16 cellular contexts compared by ENCODE assay signal in the genomic region with DNA sequence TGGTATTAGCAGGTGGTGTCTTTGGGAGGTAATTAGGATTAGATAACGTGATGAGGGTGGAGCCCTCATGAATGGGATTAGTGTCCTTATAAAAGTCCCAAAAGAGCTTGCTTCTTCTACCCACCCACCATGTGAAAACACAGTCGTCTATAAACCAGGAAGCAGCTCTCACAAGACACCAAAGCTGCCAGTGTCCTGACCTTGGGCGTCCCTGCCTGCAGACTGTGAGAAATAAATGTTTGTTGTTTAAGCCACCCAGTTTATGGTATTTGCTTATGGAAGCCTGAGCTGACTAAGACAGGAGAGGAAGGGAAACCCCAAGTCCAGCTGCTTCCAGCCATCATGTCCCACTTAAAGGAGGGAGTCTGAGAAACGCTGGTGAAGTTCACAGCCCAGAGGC. TPM values are rescaled to one million over a fixed set of nuclear protein-coding genes. Genes with fewer than 3 reads are reported as not detected.
DNase-seq lines count a peak whose midpoint lies in the region; ATAC-seq, FAIRE-seq and TF ChIP-seq lines count a peak whose summit lies in the region.
"Had no signal": no experiment of that assay in that cellular context is flagged by ENCODE, and none has a peak within 500 bp of the region (broad histone marks: within the 10 kb centered on the region; RNA-seq: fewer than 3 reads in every experiment).

No MANE protein-coding gene starts in this region.

- H3K27me3 ChIP-seq in endothelial cell of umbilical vein (ENCODE audit: control insufficient read depth in 2 of 2, insufficient read depth in 2 of 2, low read length in 2 of 2), result no peaks in the 10 kb centered on the region
- H3K27me3 ChIP-seq: uterus had no signal

- H3K4me1 ChIP-seq in endothelial cell of umbilical vein (ENCODE audit: control insufficient read depth, extremely low read depth, insufficient read depth, low read length), result no peaks in the 10 kb centered on the region
- H3K4me1 ChIP-seq: prostate gland, uterus had no signal

- H3K27ac Mint-ChIP-seq in nephron (peak overlapping the region; percentile 53 to 68 (median 62)), WTC11 (no peak overlapping the region)

- TF ChIP-seq CTCF in GM12865 (IDR thresholded peaks at IDR 0.05; ENCODE audit: insufficient read depth, low read depth, low read length, missing control alignments) (no peak), endothelial cell of umbilical vein (IDR thresholded peaks at IDR 0.05; ENCODE audit: extremely low read depth in 1 of 2, insufficient read depth in 1 of 2, low read depth in 1 of 2, low read length in 2 of 2) (no peak), nephron (IDR thresholded peaks at IDR 0.05; ENCODE audit: unreplicated experiment in 3 of 3) (no peak), WTC11 (IDR thresholded peaks at IDR 0.05) (no peak)

- DNase-seq in GM12865 (ENCODE audit: low read depth) (peak; percentile 64), NCI-H524 (lab: John Stamatoyannopoulos, UW) (peak; percentile 18 to 65), endothelial cell of umbilical vein (ENCODE audit: low read depth, low spot score) (peak; percentile 83), WTC11 (ENCODE audit: low spot score) (no peak), posterior vena cava (ENCODE audit: low spot score) (no peak), ACHN (no peak)
- DNase-seq: activated T-cell treated with anti-CD3 and anti-CD28 coated beads for 4 hours; DMS79 treated with DMSO at 0.1 percent for 48 hours; NCI-H2081 treated with DMSO at 0.1 percent for 48 hours; stimulated activated CD4-positive, alpha-beta T cell treated with anti-CD3 and anti-CD28 coated beads, Interleukin-2, amount 100 ng/mL, for 24 hours; uterus had no signal

- no TSS peak for BruUV-seq in endothelial cell of umbilical vein (replicated peaks; lab: Mats Ljungman, UMichigan)

- no peaks in the 10 kb centered on the region for H3K79me2 ChIP-seq in endothelial cell of umbilical vein (ENCODE audit: control insufficient read depth, insufficient read depth, low read length)

- no peak overlapping the region for H3K9ac ChIP-seq in endothelial cell of umbilical vein (replicated peaks; ENCODE audit: extremely low read depth, insufficient read depth, low read length)

- H4K20me1 ChIP-seq in endothelial cell of umbilical vein (replicated peaks; ENCODE audit: control insufficient read depth, extremely low read depth, insufficient read depth, low read length), result no peaks in the 10 kb centered on the region

- peaks cover 1 to 7% of the 10 kb centered on the region in 2 experiments for H3K36me3 ChIP-seq in endothelial cell of umbilical vein (ENCODE audit: control insufficient read depth in 2 of 2, extremely low read depth in 1 of 2, insufficient read depth in 2 of 2, low read length in 2 of 2)
- H3K36me3 ChIP-seq: uterus had no signal

- ATAC-seq in WTC11 (no peak), HG03439 (IDR thresholded peaks at IDR 0.05; ENCODE audit: unreplicated experiment) (no peak)

- H3K4me1 Mint-ChIP-seq in nephron (peaks cover 27% of the 10 kb centered on the region), WTC11 (no peaks in the 10 kb centered on the region)

- H3K4me3 Mint-ChIP-seq in nephron, result no peak overlapping the region
- no peak overlapping the region for H3K4me3 Mint-ChIP-seq in WTC11

- CTCF ChIA-PET in endothelial cell of umbilical vein (lab: Charles Lee) (interaction anchor here (1.6 to 2.5 kb wide), 4 partner anchors 8 to 43 kb away, joined by 3 to 10 read pairs (median 8); no protein-coding TSS in a partner anchor), WTC11 (lab: Charles Lee) (interaction anchor here (0.7 kb wide), 1 partner anchor 47 kb away, joined by 3 read pairs; no protein-coding TSS in a partner anchor)

- POLR2A ChIA-PET in endothelial cell of umbilical vein (lab: Charles Lee), result interaction anchor here (1.7 kb wide), 1 partner anchor 13 kb away, joined by 8 read pairs; no protein-coding TSS in a partner anchor
- POLR2A ChIA-PET in WTC11 (lab: Charles Lee), result no interaction called here

- H2AFZ ChIP-seq in endothelial cell of umbilical vein (ENCODE audit: low read depth, low read length), result no peak overlapping the region

- dilution Hi-C loops in endothelial cell of umbilical vein (cut with MboI; ENCODE audit: extremely low pct_ligation_motif_present, low sequenced_read_pairs), result no loop called here

- H3K27me3 Mint-ChIP-seq in nephron (ENCODE audit: low read depth), result no peaks in the 10 kb centered on the region
- no peaks in the 10 kb centered on the region for H3K27me3 Mint-ChIP-seq in WTC11 (ENCODE audit: low read depth)

- intact Hi-C loops in endothelial cell of umbilical vein (cut with micrococcal nuclease), result no loop called here
- intact Hi-C loops in posterior vena cava (cut with DNase I), result no loop called here

- H3K9me3 ChIP-seq in endothelial cell of umbilical vein (replicated peaks; ENCODE audit: control insufficient read depth, insufficient read depth, low read length), result no peaks in the 10 kb centered on the region
- H3K9me3 ChIP-seq: prostate gland, uterus had no signal

- peak; percentile 33 for FAIRE-seq in endothelial cell of umbilical vein (lab: Jason Lieb, UNC)
- FAIRE-seq: colon had no signal

- H3K4me2 ChIP-seq in endothelial cell of umbilical vein (ENCODE audit: insufficient read depth, low read length), result no peak overlapping the region

- H3K36me3 Mint-ChIP-seq in nephron (ENCODE audit: low read depth) (peaks cover 80% of the 10 kb centered on the region), WTC11 (peaks cover 30% of the 10 kb centered on the region)

- no peak overlapping the region for H3K27ac ChIP-seq in endothelial cell of umbilical vein (ENCODE audit: insufficient read depth, low read depth, low read length)
- H3K27ac ChIP-seq: SK-N-MC, uterus had no signal

- H3K9me3 Mint-ChIP-seq in nephron (peaks cover 13% of the 10 kb centered on the region), WTC11 (peaks cover 11% of the 10 kb centered on the region)

- no peak for TF ChIP-seq POLR2A in endothelial cell of umbilical vein (IDR thresholded peaks at IDR 0.05; ENCODE audit: low read depth, low read length)

- in situ Hi-C loops in ACHN (cut with HindIII; ENCODE audit: low pct_ligation_motif_present, low pct_unique_long_range_greater_than_20kb, low sequenced_read_pairs), result no loop called here

- no peak overlapping the region for H3K4me3 ChIP-seq in GM12865 (ENCODE audit: low read depth, low read length)
- no peak overlapping the region for H3K4me3 ChIP-seq in endothelial cell of umbilical vein (replicated peaks in 1 of 3; ENCODE audit: insufficient read depth in 1 of 3, low read depth in 1 of 3, low read length in 3 of 3)
- H3K4me3 ChIP-seq: prostate gland, SK-N-MC, uterus had no signal

- no peaks in the 10 kb centered on the region for H3K9me1 ChIP-seq in endothelial cell of umbilical vein (replicated peaks; ENCODE audit: control insufficient read depth, extremely low read depth, insufficient read depth, low read length)

TF ChIP-seq in endothelial cell of umbilical vein, 7 proteins besides CTCF, POLR2A, EP300 and RAD21:
- no peak for TF ChIP-seq POLR2AphosphoS5 (IDR thresholded peaks at IDR 0.05; ENCODE audit: insufficient read depth, low read depth, low read length)
- no peak for TF ChIP-seq MYC (IDR thresholded peaks at IDR 0.05; ENCODE audit: low read depth, low read length)
- TF ChIP-seq EZH2 (IDR thresholded peaks at IDR 0.05; ENCODE audit: borderline replicate concordance, low read depth, low read length, severe bottlenecking), result no peak
- no peak for TF ChIP-seq GATA2 (IDR thresholded peaks at IDR 0.05; ENCODE audit: insufficient read depth, insufficient read length, low read depth, low read length)

TF ChIP-seq in WTC11, 78 proteins besides CTCF, POLR2A, EP300 and RAD21 (continues in another document):
- TF ChIP-seq MYBL2 (CRISPR knock-in tag; IDR thresholded peaks at IDR 0.05) (no peak), ATF3 (CRISPR knock-in tag; conservative IDR thresholded peaks at IDR 0.05) (no peak), NFYB (CRISPR knock-in tag; conservative IDR thresholded peaks at IDR 0.05; ENCODE audit: low read depth) (no peak), SOX15 (CRISPR knock-in tag; IDR thresholded peaks at IDR 0.05) (no peak), ESRRA (CRISPR knock-in tag; IDR thresholded peaks at IDR 0.05; ENCODE audit: borderline replicate concordance) (no peak), ZNF263 (CRISPR knock-in tag; IDR thresholded peaks at IDR 0.05; ENCODE audit: low read depth) (no peak), FOXJ3 (CRISPR knock-in tag; IDR thresholded peaks at IDR 0.05; ENCODE audit: borderline replicate concordance) (no peak)

RNA-seq across cellular contexts. Expression of gene ADI1, which starts 13.6 kb away (rescaled TPM):
- total RNA-seq in endothelial cell of umbilical vein (42.6 and 49.7 TPM in 2 replicates), WTC11 (2021) (20.1 to 21.4 TPM (median 20.1 TPM) in 3 replicates), posterior vena cava (10 to 100 TPM; 29.5 to 43.2 TPM)
- 30.5 and 38.6 TPM in 2 replicates for polyA plus RNA-seq in endothelial cell of umbilical vein
- 53.2 and 62.1 TPM in 2 replicates for polyA plus RNA-seq in endothelial cell of umbilical vein (2011; cell fraction: cytosol; rRNA removed)
- 39.2 and 42.6 TPM in 2 replicates for polyA plus RNA-seq in endothelial cell of umbilical vein (2011; cell fraction: nucleus; rRNA removed)
- polyA plus RNA-seq in endothelial cell of umbilical vein (2012), result 44.9 and 57.0 TPM in 2 replicates
- 23.4 and 25.1 TPM in 2 replicates for polyA minus RNA-seq in endothelial cell of umbilical vein
- 29.7 TPM for polyA minus RNA-seq in endothelial cell of umbilical vein (2011; cell fraction: cytosol; rRNA and poly(A)+ RNA removed)
- polyA minus RNA-seq in endothelial cell of umbilical vein (2011; cell fraction: nucleus; rRNA and poly(A)+ RNA removed), result 12.2 and 17.3 TPM in 2 replicates

RNA-seq across cellular contexts. Expression of gene RNASEH1, which starts 52.4 kb away (rescaled TPM):
- total RNA-seq in endothelial cell of umbilical vein (30.8 and 31.4 TPM in 2 replicates), WTC11 (2021) (34.0 to 44.4 TPM (median 38.7 TPM) in 3 replicates), posterior vena cava (10 to 100 TPM; 20.7 to 23.9 TPM)
- polyA plus RNA-seq in endothelial cell of umbilical vein, result 8.3 and 12.8 TPM in 2 replicates
- 15.5 and 17.7 TPM in 2 replicates for polyA plus RNA-seq in endothelial cell of umbilical vein (2011; cell fraction: cytosol; rRNA removed)
- polyA plus RNA-seq in endothelial cell of umbilical vein (2011; cell fraction: nucleus; rRNA removed), result 10.7 and 14.4 TPM in 2 replicates
- polyA plus RNA-seq in endothelial cell of umbilical vein (2012), result 26.7 and 36.1 TPM in 2 replicates
- polyA minus RNA-seq in endothelial cell of umbilical vein, result 10.6 and 12.7 TPM in 2 replicates
- polyA minus RNA-seq in endothelial cell of umbilical vein (2011; cell fraction: cytosol; rRNA and poly(A)+ RNA removed), result 16.5 TPM
- polyA minus RNA-seq in endothelial cell of umbilical vein (2011; cell fraction: nucleus; rRNA and poly(A)+ RNA removed), result 6.1 and 6.9 TPM in 2 replicates

Comparison
In these comparisons a context has a peak if more than half of its experiments do, and no peak if none do; other contexts are left out.
1. DNase-seq: peak in GM12865 (single experiment), NCI-H524 (2 of 2) and endothelial cell of umbilical vein (single experiment); none in WTC11 (single experiment), posterior vena cava (single experiment) and ACHN (single experiment).